In genomic region chr4:147843162-147843561, GRCh38 we compare ENCODE assay signal across 8 cellular contexts.
DNase-seq lines count a peak whose midpoint lies in the region; ATAC-seq, FAIRE-seq and TF ChIP-seq lines count a peak whose summit lies in the region.

No MANE protein-coding gene starts in this region.

- no peaks in the 10 kb centered on the region for H3K27me3 Mint-ChIP-seq in endothelial cell (ENCODE audit: unreplicated experiment)

- H3K36me3 ChIP-seq in heart right ventricle (peaks cover 0 to 6% (median 0%) of the 10 kb centered on the region in 9 donors), MG63 (no peaks in the 10 kb centered on the region)

- H3K27me3 ChIP-seq in heart right ventricle = no peaks in the 10 kb centered on the region
- no peaks in the 10 kb centered on the region for H3K27me3 ChIP-seq in MG63

- no peaks in the 10 kb centered on the region for H3K4me1 Mint-ChIP-seq in endothelial cell (ENCODE audit: unreplicated experiment)

- H3K36me3 Mint-ChIP-seq in endothelial cell (ENCODE audit: low read depth, unreplicated experiment) = no peaks in the 10 kb centered on the region

- TF ChIP-seq CTCF in heart right ventricle (IDR thresholded peaks at IDR 0.05) (peak in 3 of 9 donors; percentile 8 to 28 (median 11)), endothelial cell (IDR thresholded peaks at IDR 0.05; ENCODE audit: unreplicated experiment) (peak; percentile 18)

- no peak for DNase-seq in heart right ventricle
- no peak for DNase-seq in Right ventricle myocardium superior
- DNase-seq in HTR-8/SVneo (ENCODE audit: insufficient read length, low spot score) = peak; percentile 32
- no peak for DNase-seq in endothelial cell (ENCODE audit: low spot score)
- peak; percentile 33 for DNase-seq in urothelium cell line (ENCODE audit: low spot score)
- DNase-seq in central memory CD4-positive, alpha-beta T cell = no peak
- DNase-seq in NCI-H226 = no peak
- DNase-seq in MG63 = no peak

- H3K4me1 ChIP-seq in heart right ventricle = peaks cover 2 to 79% (median 68%) of the 10 kb centered on the region in 9 donors

- no peak overlapping the region for H3K4me3 ChIP-seq in heart right ventricle
- no peak overlapping the region for H3K4me3 ChIP-seq in MG63

- no peak overlapping the region for H3K27ac Mint-ChIP-seq in endothelial cell (ENCODE audit: unreplicated experiment)

- H3K9me3 ChIP-seq in heart right ventricle (no peaks in the 10 kb centered on the region), MG63 (no peaks in the 10 kb centered on the region)

- peak overlapping the region in 6 of 10 donors; percentile 43 to 64 (median 54) for H3K27ac ChIP-seq in heart right ventricle

- no peaks in the 10 kb centered on the region for H3K9me3 Mint-ChIP-seq in endothelial cell (ENCODE audit: unreplicated experiment)

- 80 to 82% methylated on average over 5 of the region's 5 CpGs for WGBS in heart right ventricle, 2 donors

- no peak overlapping the region for H3K4me3 Mint-ChIP-seq in endothelial cell (ENCODE audit: unreplicated experiment)

- intact Hi-C loops in heart right ventricle (cut with DNase I) = loop anchor here in 2 of 10 donors (5.0 kb wide), 1 partner anchor 111 kb away; the partner anchor contains the start of gene ARHGAP10 (in 2 of the 2)
- intact Hi-C loops in Right ventricle myocardium superior (cut with DNase I) = no loop called here

- ATAC-seq in heart right ventricle (no peak), Right ventricle myocardium superior (ENCODE audit: poor library complexity) (no peak)

- FAIRE-seq in HTR-8/SVneo (lab: Jason Lieb, UNC) (no peak), urothelium cell line (lab: Jason Lieb, UNC) (no peak)

Comparison
In these comparisons a context has a peak if more than half of its experiments do, and no peak if none do; other contexts are left out.
1. DNase-seq: peak in HTR-8/SVneo (single experiment) and urothelium cell line (single experiment); none in heart right ventricle (0 of 2), Right ventricle myocardium superior (single experiment), endothelial cell (single experiment), central memory CD4-positive, alpha-beta T cell (single experiment), NCI-H226 (single experiment) and MG63 (single experiment).